In genomic region chr4:39427477-39428119, GRCh38 we compare ENCODE assay signal across 23 cellular contexts. TPM values are rescaled to one million over a fixed set of nuclear protein-coding genes. Genes with fewer than 3 reads are reported as not detected.
DNase-seq lines count a peak whose midpoint lies in the region; ATAC-seq and TF ChIP-seq lines count a peak whose summit lies in the region.
"Had no signal": no experiment of that assay in that cellular context is flagged by ENCODE, and none has a peak within 500 bp of the region (broad histone marks: within the 10 kb centered on the region; RNA-seq: fewer than 3 reads in every experiment).

No MANE protein-coding gene starts in this region.

- H3K9me3 Mint-ChIP-seq in Caco-2 (ENCODE audit: unreplicated experiment) = no peaks in the 10 kb centered on the region
- H3K9me3 Mint-ChIP-seq: activated CD4-positive, alpha-beta T cell treated with anti-CD3 and anti-CD28 coated beads, Interleukin-2, amount 10 ng/mL, durations not matched to agents 7 days and 5 days; CD4-positive, alpha-beta memory T cell had no signal

- TF ChIP-seq POLR2A in NB4 (IDR thresholded peaks at IDR 0.05; ENCODE audit: extremely low read depth, insufficient read length) = no peak
- no peak for TF ChIP-seq POLR2A in body of pancreas (IDR thresholded peaks at IDR 0.05)
- no peak for TF ChIP-seq POLR2A in right lobe of liver (IDR thresholded peaks at IDR 0.05)
- no peak for TF ChIP-seq POLR2A in adrenal gland (IDR thresholded peaks at IDR 0.05)

- peak overlapping the region; percentile 42 for H3K27ac Mint-ChIP-seq in Caco-2 (ENCODE audit: unreplicated experiment)
- H3K27ac Mint-ChIP-seq: activated CD4-positive, alpha-beta T cell treated with anti-CD3 and anti-CD28 coated beads, Interleukin-2, amount 10 ng/mL, durations not matched to agents 7 days and 5 days; CD4-positive, alpha-beta memory T cell had no signal

- no TSS peak for BruUV-seq in Caco-2 (replicated peaks; lab: Mats Ljungman, UMichigan)

- intact Hi-C loops in Caco-2 (cut with micrococcal nuclease; ENCODE audit: unreplicated experiment) = loop anchor here (2.0 kb wide), 1 partner anchor 21 kb away; the partner anchor contains the start of gene KLB
- intact Hi-C loops in body of pancreas (cut with DNase I) = no loop called here
- intact Hi-C loops in right lobe of liver (cut with DNase I) = no loop called here
- intact Hi-C loops in adrenal gland (cut with DNase I) = no loop called here

- POLR2A ChIA-PET in Caco-2 (lab: Charles Lee) = interaction anchor here (0.8 to 1.2 kb wide), 2 partner anchors 21 to 61 kb away, joined by 3 to 4 read pairs; partner anchors contain the start of genes KLB and RFC1

- H3K4me1 ChIP-seq in Caco-2 (peaks cover 28% of the 10 kb centered on the region), body of pancreas (peaks cover 52% of the 10 kb centered on the region), right lobe of liver (peaks cover 0 to 54% (median 23%) of the 10 kb centered on the region in 4 donors), adrenal gland (replicated peaks in 1 of 2) (no peaks in the 10 kb centered on the region)
- H3K4me1 ChIP-seq: stomach, uterus had no signal

- no peak for TF ChIP-seq CTCF in Caco-2 (IDR thresholded peaks at IDR 0.05; ENCODE audit: insufficient read depth in 1 of 2, low read depth in 1 of 2, low read length in 1 of 2, severe bottlenecking in 1 of 2, unreplicated experiment in 1 of 2)
- no peak for TF ChIP-seq CTCF in NB4 (IDR thresholded peaks at IDR 0.05; ENCODE audit: low read depth, low read length)
- TF ChIP-seq CTCF in body of pancreas (IDR thresholded peaks at IDR 0.05) = no peak
- no peak for TF ChIP-seq CTCF in right lobe of liver (IDR thresholded peaks at IDR 0.05)
- TF ChIP-seq CTCF in adrenal gland (IDR thresholded peaks at IDR 0.05) = no peak

- no peaks in the 10 kb centered on the region for H3K27me3 Mint-ChIP-seq in Caco-2 (ENCODE audit: insufficient read depth, unreplicated experiment)
- H3K27me3 Mint-ChIP-seq: activated CD4-positive, alpha-beta T cell treated with anti-CD3 and anti-CD28 coated beads, Interleukin-2, amount 10 ng/mL, durations not matched to agents 7 days and 5 days; CD4-positive, alpha-beta memory T cell had no signal

- H3K27me3 ChIP-seq in Caco-2 (replicated peaks; ENCODE audit: control insufficient read depth, insufficient read depth, low read length) (no peaks in the 10 kb centered on the region), body of pancreas (no peaks in the 10 kb centered on the region), right lobe of liver (no peaks in the 10 kb centered on the region), adrenal gland (no peaks in the 10 kb centered on the region)
- H3K27me3 ChIP-seq: neutrophil, stomach, uterus had no signal

- no peak overlapping the region for H3K4me3 ChIP-seq in Caco-2 (ENCODE audit: low read depth, low read length)
- no peak overlapping the region for H3K4me3 ChIP-seq in NB4 (ENCODE audit: low read depth, low read length)
- H3K4me3 ChIP-seq in body of pancreas = no peak overlapping the region
- no peak overlapping the region for H3K4me3 ChIP-seq in right lobe of liver
- no peak overlapping the region for H3K4me3 ChIP-seq in adrenal gland
- H3K4me3 ChIP-seq: stomach, uterus had no signal

- H3K4me1 Mint-ChIP-seq in Caco-2 (ENCODE audit: low read depth, unreplicated experiment) = peaks cover 20% of the 10 kb centered on the region
- H3K4me1 Mint-ChIP-seq: activated CD4-positive, alpha-beta T cell treated with anti-CD3 and anti-CD28 coated beads, Interleukin-2, amount 10 ng/mL, durations not matched to agents 7 days and 5 days; CD4-positive, alpha-beta memory T cell had no signal

- H3K4me3 Mint-ChIP-seq in Caco-2 (ENCODE audit: unreplicated experiment) = no peak overlapping the region
- H3K4me3 Mint-ChIP-seq: activated CD4-positive, alpha-beta T cell treated with anti-CD3 and anti-CD28 coated beads, Interleukin-2, amount 10 ng/mL, durations not matched to agents 7 days and 5 days; CD4-positive, alpha-beta memory T cell had no signal

- H3K9me3 ChIP-seq in Caco-2 = no peaks in the 10 kb centered on the region
- H3K9me3 ChIP-seq in body of pancreas = no peaks in the 10 kb centered on the region
- no peaks in the 10 kb centered on the region for H3K9me3 ChIP-seq in right lobe of liver
- H3K9me3 ChIP-seq in adrenal gland (replicated peaks in 1 of 3) = no peaks in the 10 kb centered on the region
- H3K9me3 ChIP-seq: neutrophil, stomach, uterus had no signal

- peaks cover 5% of the 10 kb centered on the region for H3K36me3 Mint-ChIP-seq in Caco-2 (ENCODE audit: insufficient read depth, unreplicated experiment)
- H3K36me3 Mint-ChIP-seq: CD4-positive, alpha-beta memory T cell had no signal

- DNase-seq in Caco-2 (no peak), NB4 (ENCODE audit: low read depth) (peak; percentile 35), body of pancreas (no peak), right lobe of liver (no peak), adrenal gland (no peak), NCI-H748 treated with DMSO at 0.1 percent for 48 hours (lab: John Stamatoyannopoulos, UW) (no peak), NCI-H1417 treated with DMSO at 0.1 percent for 48 hours (lab: John Stamatoyannopoulos, UW) (no peak)
- DNase-seq: activated CD4-positive, alpha-beta T cell treated with anti-CD3 and anti-CD28 coated beads, Interleukin-2, amount 10 ng/mL, durations not matched to agents 7 days and 5 days; activated CD8-positive, alpha-beta memory T cell treated with anti-CD3 and anti-CD28 coated beads, Interleukin-2, amount 50 U/mL, for 48 hours; activated naive CD4-positive, alpha-beta T cell; aorta; CD4-positive, alpha-beta memory T cell; DND-41; foreskin melanocyte; left colon; NCI-H1930; NCI-H524 treated with DMSO at 0.1 percent for 48 hours; stimulated activated CD4-positive, alpha-beta T cell treated with anti-CD3 and anti-CD28 coated beads, Interleukin-2, amount 100 ng/mL, for 24 hours; stomach; uterus had no signal

- H3K36me3 ChIP-seq in Caco-2 (ENCODE audit: control insufficient read depth, insufficient read depth, low read length) (no peaks in the 10 kb centered on the region), body of pancreas (replicated peaks in 1 of 2; ENCODE audit: insufficient read depth in 1 of 2, low read depth in 2 of 2) (no peaks in the 10 kb centered on the region), right lobe of liver (no peaks in the 10 kb centered on the region), adrenal gland (replicated peaks in 1 of 2) (no peaks in the 10 kb centered on the region)
- H3K36me3 ChIP-seq: neutrophil, stomach, uterus had no signal

- ATAC-seq in body of pancreas (peak; percentile 65), right lobe of liver (peak; percentile 43 to 74 (median 67)), GM18868 (IDR thresholded peaks at IDR 0.05; ENCODE audit: unreplicated experiment) (no peak)
- ATAC-seq: left colon, sciatic nerve had no signal

- 39% methylated on average over 10 of the region's 10 CpGs for WGBS in body of pancreas, 2 donors
- 35% methylated on average over 10 of the region's 10 CpGs for WGBS in right lobe of liver (ENCODE audit: insufficient coverage, low coverage, low lambda C conversion rate, missing lambda C conversion rate)
- WGBS in adrenal gland, 4 donors = 60 to 69% (median 66%) methylated on average over 10 of the region's 10 CpGs

- peak overlapping the region in 3 of 4 donors; percentile 47 to 63 (median 57) for H3K27ac ChIP-seq in body of pancreas
- peak overlapping the region; percentile 41 to 65 (median 47) for H3K27ac ChIP-seq in right lobe of liver
- no peak overlapping the region for H3K27ac ChIP-seq in adrenal gland
- H3K27ac ChIP-seq: neutrophil, stomach, uterus had no signal

- CTCF ChIA-PET in Caco-2 (lab: Charles Lee) = interaction anchor here (0.9 to 1.0 kb wide), 3 partner anchors 9 to 19 kb away, joined by 3 to 6 read pairs (median 3); no protein-coding TSS in a partner anchor

RNA-seq across cellular contexts. Expression of gene KLB, which starts 20.9 kb away (rescaled TPM):
- total RNA-seq in Caco-2 (2022) (2.2 TPM in 2 replicates), body of pancreas (1 to 10 TPM; 2.1 to 3.6 TPM), right lobe of liver (10 to 100 TPM; 12.3 to 54.5 (median 17.5) TPM), adrenal gland (under 1 TPM in 6 of 8 donors, not detected in 2; under 0.01 to 0.30 (median 0.11) TPM)
- polyA plus RNA-seq in adrenal gland = 1 to 10 TPM in 1 of 3 donors, under 1 TPM in 2; under 0.01 to 1.1 (median 0.16) TPM
- total RNA-seq: activated CD4-positive, alpha-beta T cell treated with anti-CD3 and anti-CD28 coated beads, Interleukin-2, amount 10 ng/mL, durations not matched to agents 7 days and 5 days; aorta; CD4-positive, alpha-beta memory T cell had no signal

RNA-seq across cellular contexts. Expression of gene RPL9, which starts 31.1 kb away (rescaled TPM):
- total RNA-seq in Caco-2 (2022) (976 and 978 TPM in 2 replicates), body of pancreas (1,000 to 10,000 TPM in 1 of 2 donors, 100 to 1,000 TPM in 1; 811 to 1,738 TPM), right lobe of liver (1,000 to 10,000 TPM in 2 of 6 experiments, 100 to 1,000 TPM in 4; 353 to 1,546 (median 454) TPM), adrenal gland (1,000 to 10,000 TPM in 7 of 8 donors, 100 to 1,000 TPM in 1; 951 to 3,860 (median 1,477) TPM)
- 1,000 to 10,000 TPM; 1,235 to 1,944 (median 1,931) TPM for polyA plus RNA-seq in adrenal gland

RNA-seq across cellular contexts. Expression of gene LIAS, which starts 31.3 kb away (rescaled TPM):
- 19.5 and 21.1 TPM in 2 replicates for total RNA-seq in Caco-2 (2022)
- 10 to 100 TPM in 1 of 2 donors, 1 to 10 TPM in 1; 4.9 to 15.3 TPM for total RNA-seq in body of pancreas
- 10 to 100 TPM in 4 of 6 experiments, 1 to 10 TPM in 2; 7.0 to 20.4 (median 13.1) TPM for total RNA-seq in right lobe of liver
- total RNA-seq in adrenal gland = 10 to 100 TPM in 7 of 8 donors, 1 to 10 TPM in 1; 7.0 to 23.7 (median 16.9) TPM
- polyA plus RNA-seq in adrenal gland = 10 to 100 TPM; 17.1 to 29.6 (median 18.4) TPM

Comparison
In these comparisons a context has a peak if more than half of its experiments do, and no peak if none do; other contexts are left out.
1. H3K27ac ChIP-seq: peak in body of pancreas (3 of 4) and right lobe of liver (3 of 3); none in adrenal gland (0 of 5).